ENCODE assay signal across 8 cellular contexts in the genomic region with DNA sequence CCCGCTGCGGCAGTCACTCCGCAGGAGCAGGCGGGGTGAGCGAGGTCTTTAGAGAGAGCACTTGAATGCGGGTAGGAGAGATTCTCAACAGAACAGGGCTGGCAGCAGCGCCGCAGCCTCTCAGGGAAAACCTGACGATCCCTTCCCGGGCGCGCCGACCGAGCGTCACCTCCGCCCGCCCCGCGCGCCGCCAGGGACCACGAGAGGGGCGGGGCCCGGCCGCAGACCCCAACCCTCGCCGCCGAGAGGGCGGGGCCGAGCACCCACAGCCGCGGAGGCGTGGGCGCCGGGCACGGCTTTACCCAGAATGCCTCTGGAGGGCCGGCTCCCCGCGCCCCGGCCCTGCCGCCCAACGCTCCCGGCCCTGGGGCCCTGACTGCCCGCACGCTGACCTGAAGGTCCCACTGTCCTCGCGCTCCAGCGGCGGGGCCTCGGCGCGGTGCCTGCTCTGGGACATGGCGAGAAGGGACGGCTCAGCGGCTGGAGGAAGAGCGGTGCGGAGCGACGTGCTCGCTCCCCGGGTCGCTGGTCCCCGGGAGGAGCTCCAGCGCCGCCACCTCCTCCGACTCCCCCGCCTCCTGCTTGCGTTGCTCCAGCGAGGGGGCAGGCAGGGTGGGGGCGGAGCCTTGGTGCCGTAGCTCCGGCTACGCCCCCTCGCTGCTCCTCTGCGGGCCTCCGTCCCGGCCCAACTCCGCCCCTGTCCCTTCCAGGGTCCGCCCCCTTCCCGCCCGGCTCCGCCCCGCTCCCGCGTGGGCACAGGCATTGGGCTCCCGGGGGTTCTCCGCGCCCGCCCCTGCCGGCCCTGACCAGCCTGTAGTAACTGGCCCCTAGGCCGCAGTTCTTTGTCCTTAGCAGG. TPM values are rescaled to one million over a fixed set of nuclear protein-coding genes. Genes with fewer than 3 reads are reported as not detected.
A peak's percentile ranks its signal among the peaks of the same experiment; 100 is the strongest.
DNase-seq lines count a peak whose midpoint lies in the region; ATAC-seq, FAIRE-seq and TF ChIP-seq lines count a peak whose summit lies in the region.

A gene with protein sequence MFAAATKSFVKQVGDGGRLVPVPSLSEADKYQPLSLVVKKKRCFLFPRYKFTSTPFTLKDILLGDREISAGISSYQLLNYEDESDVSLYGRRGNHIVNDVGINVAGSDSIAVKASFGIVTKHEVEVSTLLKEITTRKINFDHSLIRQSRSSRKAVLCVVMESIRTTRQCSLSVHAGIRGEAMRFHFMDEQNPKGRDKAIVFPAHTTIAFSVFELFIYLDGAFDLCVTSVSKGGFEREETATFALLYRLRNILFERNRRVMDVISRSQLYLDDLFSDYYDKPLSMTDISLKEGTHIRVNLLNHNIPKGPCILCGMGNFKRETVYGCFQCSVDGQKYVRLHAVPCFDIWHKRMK (plus strand): TSS at position 805 of the 856 bp plus-strand sequence. CDS start 2,032 bp downstream, outside the sequence.
Gene PRKRA, minus strand, starts transcription at position 602 of the 856 bp plus-strand sequence. Its CDS starts 145 bp downstream, at position 457.

- H3K36me3 ChIP-seq in BE2C, result no peaks in the 10 kb centered on the region; the same call in 1 of the 2 replicates

- CTCF ChIA-PET in activated CD4-positive, alpha-beta T cell treated with anti-CD3 and anti-CD28 coated beads for 36 hours (lab: Charles Lee), result interaction anchor here (0.5 to 1.5 kb wide), 5 partner anchors 31 to 344 kb away, joined by 3 to 7 read pairs (median 4); partner anchors contain the start of gene RBM45

- ATAC-seq in HG03442 (IDR thresholded peaks at IDR 0.05; ENCODE audit: unreplicated experiment), result peak; percentile 76
- ATAC-seq in activated CD4-positive, alpha-beta T cell treated with anti-CD3 and anti-CD28 coated beads for 36 hours, result peak; percentile 90

- no peaks in the 10 kb centered on the region for H3K9me3 Mint-ChIP-seq in activated CD4-positive, alpha-beta T cell treated with anti-CD3 and anti-CD28 coated beads for 36 hours (ENCODE audit: low read depth)

- peaks cover 2% of the 10 kb centered on the region; the same call in 1 of the 2 replicates for H3K4me1 ChIP-seq in BE2C

- H3K4me3 ChIP-seq in BE2C (ENCODE audit: low read depth, low read length) (peak within 1 kb of the TSS; percentile 76), choroid plexus epithelial cell (ENCODE audit: low read depth, low read length) (peak within 1 kb of the TSS; percentile 96)

- peak; percentile 92 for FAIRE-seq in GM19239 (lab: Jason Lieb, UNC)

- H3K4me1 Mint-ChIP-seq in activated CD4-positive, alpha-beta T cell treated with anti-CD3 and anti-CD28 coated beads for 36 hours, result peaks cover 27% of the 10 kb centered on the region

- DNase-seq in BE2C (peak; percentile 94), GM19239 (ENCODE audit: insufficient read length, low spot score) (peak; percentile 84), NCI-H510A treated with DMSO at 0.1 percent for 48 hours (lab: John Stamatoyannopoulos, UW) (peak; percentile 99), choroid plexus epithelial cell (ENCODE audit: low read depth) (peak; percentile 99), kidney tubule cell (ENCODE audit: low spot score) (peak; percentile 98)
- peak; percentile 98 for DNase-seq in activated CD4-positive, alpha-beta T cell treated with anti-CD3 and anti-CD28 coated beads for 36 hours
- DNase-seq in stimulated activated CD4-positive, alpha-beta T cell treated with anti-CD3 and anti-CD28 coated beads, Interleukin-1b, Interleukin-23, amount 100 ng/mL, for 1 hour (ENCODE audit: low read depth in 2 of 2), result peak; percentile 88 to 97

- H3K9me3 ChIP-seq in BE2C, result no peaks in the 10 kb centered on the region

- intact Hi-C loops in activated CD4-positive, alpha-beta T cell treated with anti-CD3 and anti-CD28 coated beads for 36 hours (cut with DNase I, micrococcal nuclease), result loop anchor here (1.0 to 2.0 kb wide), 8 partner anchors 27 to 1238 kb away; partner anchors contain the start of genes FKBP7 (in 2 of the 2), HNRNPA3 (in 1 of the 2) and OSBPL6 (in 1 of the 2)

- H3K36me3 Mint-ChIP-seq in activated CD4-positive, alpha-beta T cell treated with anti-CD3 and anti-CD28 coated beads for 36 hours (ENCODE audit: low read depth), result peaks cover 27% of the 10 kb centered on the region

- POLR2A ChIA-PET in activated CD4-positive, alpha-beta T cell treated with anti-CD3 and anti-CD28 coated beads for 36 hours (lab: Charles Lee), result interaction anchor here (0.6 to 1.6 kb wide), 4 partner anchors 29 to 64 kb away, joined by 3 to 4 read pairs (median 3); no protein-coding TSS in a partner anchor

- no peaks in the 10 kb centered on the region for H3K27me3 Mint-ChIP-seq in activated CD4-positive, alpha-beta T cell treated with anti-CD3 and anti-CD28 coated beads for 36 hours

- H3K27ac Mint-ChIP-seq in activated CD4-positive, alpha-beta T cell treated with anti-CD3 and anti-CD28 coated beads for 36 hours, result peak within 1 kb of the TSS; percentile 96

- H3K27me3 ChIP-seq in BE2C, result no peaks in the 10 kb centered on the region

- H3K4me3 Mint-ChIP-seq in activated CD4-positive, alpha-beta T cell treated with anti-CD3 and anti-CD28 coated beads for 36 hours, result peak within 1 kb of the TSS; percentile 88

- TF ChIP-seq CTCF in BE2C (IDR thresholded peaks at IDR 0.05; ENCODE audit: low read depth, low read length) (no peak), choroid plexus epithelial cell (conservative IDR thresholded peaks at IDR 0.05; ENCODE audit: low read depth, low read length) (no peak)

RNA-seq across cellular contexts. Expression of the first gene that starts in this region (rescaled TPM):
- polyA plus RNA-seq in BE2C (2012; ENCODE audit: insufficient read depth, insufficient read length, low read depth), result 1.3 TPM
- total RNA-seq in activated CD4-positive, alpha-beta T cell treated with anti-CD3 and anti-CD28 coated beads for 36 hours, result 1 to 10 TPM; 1.9 to 2.4 TPM

RNA-seq across cellular contexts. Expression of gene PRKRA, which starts in this region (rescaled TPM):
- 21.2 TPM for polyA plus RNA-seq in BE2C (2012; ENCODE audit: insufficient read depth, insufficient read length, low read depth)
- total RNA-seq in activated CD4-positive, alpha-beta T cell treated with anti-CD3 and anti-CD28 coated beads for 36 hours, result 10 to 100 TPM; 63.5 to 65.1 TPM

Comparison
In these comparisons a context has a peak if more than half of its experiments do, and no peak if none do; other contexts are left out.
1. Peak in every context shown above with its lines: DNase-seq, ATAC-seq and H3K4me3 ChIP-seq.